Comparison of ENCODE assay signal across 1 cellular context in genomic region chr16:88787579-88788314, GRCh38.
A peak's percentile ranks its signal among the peaks of the same experiment; 100 is the strongest.
TF ChIP-seq lines count a peak whose summit lies in the region.

No MANE protein-coding gene starts in this region.

TF ChIP-seq in HepG2, 621 proteins besides CTCF, POLR2A, EP300 and RAD21 (continues in another document):
- TF ChIP-seq ASH2L (IDR thresholded peaks at IDR 0.05; ENCODE audit: insufficient read length, low read depth, low read length) (peak; percentile 11), XRCC5 (optimal IDR thresholded peaks at IDR 0.05; ENCODE audit: low read length) (peak; percentile 48), ZSCAN5A (CRISPR knock-in tag; IDR thresholded peaks at IDR 0.05; ENCODE audit: borderline replicate concordance) (0 out of 2 replicates have a peak, but pooled peaks have one; percentile 14), FOXO1 (CRISPR knock-in tag; IDR thresholded peaks at IDR 0.05) (peak; percentile 42; the same call in 1 of the 2 replicates), HNRNPL (IDR thresholded peaks at IDR 0.05; ENCODE audit: low read depth, low read length) (peak; percentile 98), ZMYM3 (CRISPR knock-in tag; IDR thresholded peaks at IDR 0.05) (peak; percentile 57; the same call in 1 of the 2 replicates), HOXA3 (CRISPR knock-in tag; IDR thresholded peaks at IDR 0.05) (peak; percentile 52; the same call in 1 of the 2 replicates), IRF9 (CRISPR knock-in tag; IDR thresholded peaks at IDR 0.05; ENCODE audit: borderline replicate concordance) (0 out of 2 replicates have a peak, but pooled peaks have one; percentile 33), SNAPC2 (CRISPR knock-in tag; IDR thresholded peaks at IDR 0.05) (0 out of 2 replicates have a peak, but pooled peaks have one; percentile 61), REXO4 (CRISPR knock-in tag; IDR thresholded peaks at IDR 0.05; ENCODE audit: borderline replicate concordance) (no peak), KLF12 (CRISPR knock-in tag; IDR thresholded peaks at IDR 0.05; ENCODE audit: borderline replicate concordance) (0 out of 2 replicates have a peak, but pooled peaks have one; percentile 50), ZNF574 (CRISPR knock-in tag; IDR thresholded peaks at IDR 0.05) (peak; percentile 39; the same call in 1 of the 2 replicates), HNF4A (CRISPR knock-in tag; IDR thresholded peaks at IDR 0.05) (peak; percentile 96), ZNF264 (CRISPR knock-in tag; IDR thresholded peaks at IDR 0.05) (no peak; the same call in 1 of the 2 replicates), YY1 (IDR thresholded peaks at IDR 0.05; ENCODE audit: insufficient read depth, insufficient replicate concordance, low read depth, low read length) (peak; percentile 25), CEBPG (CRISPR knock-in tag; IDR thresholded peaks at IDR 0.05) (peak; percentile 36; the same call in 1 of the 2 replicates), HMG20A (CRISPR knock-in tag; IDR thresholded peaks at IDR 0.05; ENCODE audit: borderline replicate concordance) (0 out of 2 replicates have a peak, but pooled peaks have one; percentile 26), TARDBP (CRISPR knock-in tag; IDR thresholded peaks at IDR 0.05) (peak; percentile 40; the same call in 1 of the 2 replicates), ZNF350 (CRISPR knock-in tag; IDR thresholded peaks at IDR 0.05; ENCODE audit: borderline replicate concordance, low read depth) (0 out of 2 replicates have a peak, but pooled peaks have one; percentile 42), UBTF (CRISPR knock-in tag; IDR thresholded peaks at IDR 0.05) (0 out of 2 replicates have a peak, but pooled peaks have one; percentile 43), FOXP1 (IDR thresholded peaks at IDR 0.05) (no peak), FOXP1 (CRISPR knock-in tag; IDR thresholded peaks at IDR 0.05) (no peak), KDM2A (CRISPR knock-in tag; IDR thresholded peaks at IDR 0.05; ENCODE audit: borderline replicate concordance, low read depth) (0 out of 2 replicates have a peak, but pooled peaks have one; percentile 31), THRA (CRISPR knock-in tag; IDR thresholded peaks at IDR 0.05; ENCODE audit: borderline replicate concordance) (peak; percentile 22; the same call in 1 of the 2 replicates), ZNF460 (CRISPR knock-in tag; IDR thresholded peaks at IDR 0.05; ENCODE audit: borderline replicate concordance) (peak; percentile 94), PHF21A (CRISPR knock-in tag; IDR thresholded peaks at IDR 0.05) (peak; percentile 85), KDM6A (CRISPR knock-in tag; IDR thresholded peaks at IDR 0.05; ENCODE audit: low read depth) (0 out of 2 replicates have a peak, but pooled peaks have one; percentile 57), HIC2 (CRISPR knock-in tag; IDR thresholded peaks at IDR 0.05; ENCODE audit: low read depth) (peak; percentile 98), TEAD3 (CRISPR knock-in tag; optimal IDR thresholded peaks at IDR 0.05; ENCODE audit: borderline replicate concordance) (peak; percentile 78), ZNF687 (CRISPR knock-in tag; IDR thresholded peaks at IDR 0.05) (peak; percentile 33; the same call in 1 of the 2 replicates), CEBPB (IDR thresholded peaks at IDR 0.05; ENCODE audit: borderline replicate concordance, low read depth, low read length) (peak; percentile 30), IRF2 (CRISPR knock-in tag; IDR thresholded peaks at IDR 0.05) (peak; percentile 25; the same call in 1 of the 2 replicates), ZMYM2 (CRISPR knock-in tag; IDR thresholded peaks at IDR 0.05) (peak; percentile 48; the same call in 1 of the 2 replicates), MIER2 (CRISPR knock-in tag; IDR thresholded peaks at IDR 0.05) (no peak), HNF4G (IDR thresholded peaks at IDR 0.05; ENCODE audit: borderline replicate concordance, low read depth, low read length) (peak; percentile 98), HNF4G (CRISPR knock-in tag; IDR thresholded peaks at IDR 0.05; ENCODE audit: borderline replicate concordance, low read depth) (peak; percentile 93), FOXJ3 (CRISPR knock-in tag; IDR thresholded peaks at IDR 0.05; ENCODE audit: borderline replicate concordance) (0 out of 2 replicates have a peak, but pooled peaks have one; percentile 44), SAFB2 (CRISPR knock-in tag; IDR thresholded peaks at IDR 0.05; ENCODE audit: borderline replicate concordance, low read depth) (no peak), ZNF12 (CRISPR knock-in tag; IDR thresholded peaks at IDR 0.05) (no peak), ARID4A (CRISPR knock-in tag; IDR thresholded peaks at IDR 0.05; ENCODE audit: borderline replicate concordance) (peak; percentile 39; the same call in 1 of the 2 replicates)
